In genomic region chrX:57817302-57817701, GRCh38 we compare ENCODE assay signal across 11 cellular contexts.
DNase-seq lines count a peak whose midpoint lies in the region; ATAC-seq, FAIRE-seq and TF ChIP-seq lines count a peak whose summit lies in the region.
"Had no signal": no experiment of that assay in that cellular context is flagged by ENCODE, and none has a peak within 500 bp of the region (broad histone marks: within the 10 kb centered on the region; RNA-seq: fewer than 3 reads in every experiment).

No MANE protein-coding gene starts in this region.

- H3K27ac ChIP-seq in mammary epithelial cell (ENCODE audit: insufficient read depth, low read depth, low read length) (no peak overlapping the region), pancreas (no peak overlapping the region)
- H3K27ac ChIP-seq: BLaER1 treated with 17β-estradiol and CSF1 and Interleukin-3, amounts not matched to agents 10 nM and 100 nM; ovary had no signal

- in situ Hi-C loops in mammary epithelial cell (cut with MboI; ENCODE audit: low sequenced_read_pairs in 2 of 2), result loop anchor here in 1 of 2 donors (10.0 to 25.0 kb wide), 3 partner anchors 107 to 230 kb away; partner anchors contain the start of gene ZXDB

- BruUV-seq in mammary epithelial cell (replicated peaks; lab: Mats Ljungman, UMichigan), result no TSS peak

- H3K4me2 ChIP-seq in mammary epithelial cell (ENCODE audit: insufficient read depth, low read depth, low read length), result no peak overlapping the region
- H3K4me2 ChIP-seq: BLaER1 treated with 17β-estradiol and CSF1 and Interleukin-3, amounts not matched to agents 10 nM and 100 nM had no signal

- H4K20me1 ChIP-seq in mammary epithelial cell (ENCODE audit: insufficient read depth, low read length), result no peaks in the 10 kb centered on the region
- H4K20me1 ChIP-seq: BLaER1 treated with 17β-estradiol and CSF1 and Interleukin-3, amounts not matched to agents 10 nM and 100 nM had no signal

- H3K9ac ChIP-seq in mammary epithelial cell (ENCODE audit: insufficient read depth, low read length), result no peak overlapping the region
- H3K9ac ChIP-seq: BLaER1 treated with 17β-estradiol and CSF1 and Interleukin-3, amounts not matched to agents 10 nM and 100 nM had no signal

- H3K36me3 ChIP-seq in mammary epithelial cell (ENCODE audit: insufficient read depth, low read length) (no peaks in the 10 kb centered on the region), pancreas (no peaks in the 10 kb centered on the region)
- H3K36me3 ChIP-seq: BLaER1 treated with 17β-estradiol and CSF1 and Interleukin-3, amounts not matched to agents 10 nM and 100 nM; ovary had no signal

- WGBS in mammary epithelial cell (ENCODE audit: low coverage, missing lambda C conversion rate), result 0% methylated on average over 2 of the region's 2 CpGs
- WGBS in pancreas, 2 donors, result 8 to 12% methylated on average over 2 of the region's 2 CpGs

- no peaks in the 10 kb centered on the region for H3K79me2 ChIP-seq in mammary epithelial cell (ENCODE audit: insufficient read depth, low read length)

- H3K4me3 ChIP-seq in LNCaP clone FGC (ENCODE audit: low read depth, low read length), result no peak overlapping the region
- H3K4me3 ChIP-seq in mammary epithelial cell (replicated peaks in 1 of 3; ENCODE audit: insufficient read depth in 1 of 3, low read depth in 2 of 3, low read length in 3 of 3), result no peak overlapping the region
- H3K4me3 ChIP-seq in pancreas, result no peak overlapping the region
- H3K4me3 ChIP-seq: BLaER1 treated with 17β-estradiol and CSF1 and Interleukin-3, amounts not matched to agents 10 nM and 100 nM; ovary had no signal

- ATAC-seq in pancreas, result no peak

- H3K9me3 ChIP-seq in mammary epithelial cell (replicated peaks; ENCODE audit: insufficient read depth, low read length) (no peaks in the 10 kb centered on the region), pancreas (no peaks in the 10 kb centered on the region)
- H3K9me3 ChIP-seq: ovary had no signal

- TF ChIP-seq CTCF in LNCaP clone FGC (IDR thresholded peaks at IDR 0.05; ENCODE audit: control insufficient read depth, extremely low read depth, insufficient read depth) (peak; percentile 44), mammary epithelial cell (conservative IDR thresholded peaks at IDR 0.05 in 1 of 2, IDR thresholded peaks at IDR 0.05 in 1 of 2; ENCODE audit: extremely low read depth in 1 of 2, insufficient read depth in 1 of 2, low read depth in 1 of 2, low read length in 2 of 2) (peak; percentile 34 to 64), pancreas (IDR thresholded peaks at IDR 0.05) (peak in 3 of 4 donors; percentile 24 to 30 (median 27))

- dilution Hi-C loops in mammary epithelial cell (cut with HindIII; ENCODE audit: low sequenced_read_pairs), result no loop called here

- H3K4me1 ChIP-seq in mammary epithelial cell (ENCODE audit: insufficient read depth, low read length), result no peaks in the 10 kb centered on the region
- no peaks in the 10 kb centered on the region for H3K4me1 ChIP-seq in pancreas
- H3K4me1 ChIP-seq: BLaER1 treated with 17β-estradiol and CSF1 and Interleukin-3, amounts not matched to agents 10 nM and 100 nM had no signal

- FAIRE-seq in pancreas (lab: Jason Lieb, UNC) (peak; percentile 94), GM19239 (lab: Jason Lieb, UNC) (no peak)
- FAIRE-seq: HTR-8/SVneo had no signal

- intact Hi-C loops in mammary epithelial cell (cut with micrococcal nuclease), result no loop called here
- intact Hi-C loops in pancreas (cut with DNase I), result loop anchor here in 1 of 3 donors (5.0 kb wide), 1 partner anchor 105 kb away; no protein-coding TSS in a partner anchor

- DNase-seq in NCI-H748 (lab: John Stamatoyannopoulos, UW; ENCODE audit: unreplicated experiment) (peak; percentile 8), NCI-H748 treated with DMSO at 0.1 percent for 48 hours (lab: John Stamatoyannopoulos, UW) (no peak), LNCaP clone FGC (ENCODE audit: low read depth) (no peak), mammary epithelial cell (no peak), pancreas (no peak), GM19239 (ENCODE audit: insufficient read length, low spot score) (no peak), NCI-H1105 treated with DMSO at 0.1 percent for 48 hours (lab: John Stamatoyannopoulos, UW) (no peak), LoVo (ENCODE audit: low spot score) (no peak)
- DNase-seq: ovary had no signal

- CTCF ChIA-PET in mammary epithelial cell (lab: Charles Lee; ENCODE audit: low non-redundant PET), result no interaction called here

- H2AFZ ChIP-seq in mammary epithelial cell (ENCODE audit: low read depth, low read length), result no peak overlapping the region

- H3K27me3 ChIP-seq in mammary epithelial cell (ENCODE audit: insufficient read depth, low read length) (peaks cover 2% of the 10 kb centered on the region), pancreas (peaks cover 0 to 5% (median 0%) of the 10 kb centered on the region in 4 donors)
- H3K27me3 ChIP-seq: ovary had no signal
